9 cellular contexts compared by ENCODE assay signal in the genomic region with DNA sequence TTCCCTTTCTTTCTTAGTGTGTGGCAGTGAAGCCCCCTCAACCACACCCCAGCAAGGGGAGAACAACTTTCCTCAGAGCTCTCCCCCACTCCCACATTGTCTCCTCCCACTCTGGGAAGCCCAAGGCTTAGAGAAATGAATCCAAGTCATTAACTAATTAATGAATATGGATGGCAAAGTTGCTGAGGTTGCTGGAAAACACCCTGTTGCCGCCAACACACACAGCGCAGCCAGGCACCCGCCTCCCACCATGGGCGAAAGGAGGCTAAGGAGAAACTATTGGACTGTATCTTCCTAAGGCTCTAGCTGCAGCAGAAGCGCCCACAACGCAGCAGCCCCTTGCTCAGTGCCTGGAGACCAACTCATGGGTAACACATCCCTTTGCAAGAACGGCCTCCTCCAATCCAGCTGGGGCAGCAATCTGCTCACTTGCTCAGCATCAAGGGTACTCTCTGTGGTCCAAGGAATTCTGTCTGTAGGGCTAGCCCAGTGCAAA. TPM values are rescaled to one million over a fixed set of nuclear protein-coding genes. Genes with fewer than 3 reads are reported as not detected.
DNase-seq lines count a peak whose midpoint lies in the region; ATAC-seq and TF ChIP-seq lines count a peak whose summit lies in the region.
"Had no signal": no experiment of that assay in that cellular context is flagged by ENCODE, and none has a peak within 500 bp of the region (broad histone marks: within the 10 kb centered on the region; RNA-seq: fewer than 3 reads in every experiment).

No MANE protein-coding gene starts in this region.

- DNase-seq in cardiac muscle cell (ENCODE audit: low read depth in 1 of 2, low spot score in 1 of 2), result no peak
- no peak for DNase-seq in left cardiac atrium
- no peak for DNase-seq in NT2/D1 (ENCODE audit: low read depth, low spot score)
- DNase-seq in foreskin keratinocyte, result no peak
- no peak for DNase-seq in GM19238 (ENCODE audit: insufficient read length, low spot score)
- DNase-seq in midbrain (lab: John Stamatoyannopoulos, UW), result no peak
- no peak for DNase-seq in amniotic stem cell (lab: John Stamatoyannopoulos, UW)

- H3K27me3 ChIP-seq in cardiac muscle cell (no peaks in the 10 kb centered on the region), NT2/D1 (ENCODE audit: insufficient read depth, insufficient read length) (peaks cover 8% of the 10 kb centered on the region), foreskin keratinocyte (no peaks in the 10 kb centered on the region), stomach smooth muscle (ENCODE audit: control insufficient read depth in 1 of 2, insufficient read depth in 2 of 2, low read length in 2 of 2) (peaks cover 0 to 28% of the 10 kb centered on the region in 2 donors)

- no peak for TF ChIP-seq CTCF in cardiac muscle cell (IDR thresholded peaks at IDR 0.05; ENCODE audit: low read depth, low read length)
- no peak for TF ChIP-seq CTCF in foreskin keratinocyte (conservative IDR thresholded peaks at IDR 0.05)

- intact Hi-C loops in left cardiac atrium (cut with DNase I), result no loop called here

- peaks cover 49% of the 10 kb centered on the region for H3K4me1 ChIP-seq in cardiac muscle cell (ENCODE audit: low read depth)
- peaks cover 9% of the 10 kb centered on the region for H3K4me1 ChIP-seq in NT2/D1 (ENCODE audit: insufficient read depth, insufficient read length)
- H3K4me1 ChIP-seq in foreskin keratinocyte, result peaks cover 9% of the 10 kb centered on the region
- peaks cover 57% of the 10 kb centered on the region for H3K4me1 ChIP-seq in stomach smooth muscle (ENCODE audit: control insufficient read depth, insufficient read depth, low read length)

- peak overlapping the region; percentile 63 for H3K9ac ChIP-seq in NT2/D1 (ENCODE audit: insufficient read length, low read depth)
- peak overlapping the region; percentile 33 to 36 for H3K9ac ChIP-seq in stomach smooth muscle (ENCODE audit: low read length in 2 of 2)

- H3K9me3 ChIP-seq in cardiac muscle cell (ENCODE audit: low read depth) (no peaks in the 10 kb centered on the region), NT2/D1 (ENCODE audit: insufficient read depth, low read length) (no peaks in the 10 kb centered on the region), stomach smooth muscle (ENCODE audit: control insufficient read depth in 2 of 2, low read length in 2 of 2) (no peaks in the 10 kb centered on the region)

- H3K36me3 ChIP-seq in cardiac muscle cell (no peaks in the 10 kb centered on the region), NT2/D1 (ENCODE audit: insufficient read depth, insufficient read length, low read length) (no peaks in the 10 kb centered on the region), stomach smooth muscle (ENCODE audit: control insufficient read depth in 2 of 2, insufficient read depth in 2 of 2, low read length in 2 of 2) (no peaks in the 10 kb centered on the region)

- ATAC-seq in left cardiac atrium (no peak), foreskin keratinocyte (peak; percentile 4)

- H3K27ac ChIP-seq in cardiac muscle cell (peak overlapping the region; percentile 91), foreskin keratinocyte (no peak overlapping the region), stomach smooth muscle (ENCODE audit: low read length) (peak overlapping the region; percentile 92)

- no peak overlapping the region for H3K4me3 ChIP-seq in cardiac muscle cell
- peak overlapping the region; percentile 13 for H3K4me3 ChIP-seq in NT2/D1 (ENCODE audit: insufficient read length, low read depth)
- peak overlapping the region in 1 of 2 donors; percentile 52 for H3K4me3 ChIP-seq in stomach smooth muscle (ENCODE audit: low read length in 2 of 2)

RNA-seq across cellular contexts. Expression of a gene that starts 34.2 kb away (rescaled TPM):
- 297 and 320 TPM in 2 replicates for total RNA-seq in cardiac muscle cell
- 235 and 253 TPM in 2 replicates for polyA plus RNA-seq in cardiac muscle cell
- 100 to 1,000 TPM in 1 of 2 donors, 10 to 100 TPM in 1; 56.2 to 119 TPM for total RNA-seq in left cardiac atrium
- total RNA-seq in foreskin keratinocyte, result 27.0 and 40.8 TPM in 2 replicates
- 23.5 and 38.4 TPM in 2 replicates for polyA plus RNA-seq in foreskin keratinocyte

RNA-seq across cellular contexts. Expression of a gene that starts 36.2 kb away (rescaled TPM):
- total RNA-seq in cardiac muscle cell, result 0.11 TPM in 1 of 2 replicates, not detected in the other
- 0.11 and 0.16 TPM in 2 replicates for polyA plus RNA-seq in cardiac muscle cell
- total RNA-seq in left cardiac atrium, result not detected
- not detected in 2 replicates for total RNA-seq in foreskin keratinocyte
- polyA plus RNA-seq in foreskin keratinocyte, result not detected in 2 replicates
- total RNA-seq: pulmonary artery endothelial cell had no signal
